In the genomic region with DNA sequence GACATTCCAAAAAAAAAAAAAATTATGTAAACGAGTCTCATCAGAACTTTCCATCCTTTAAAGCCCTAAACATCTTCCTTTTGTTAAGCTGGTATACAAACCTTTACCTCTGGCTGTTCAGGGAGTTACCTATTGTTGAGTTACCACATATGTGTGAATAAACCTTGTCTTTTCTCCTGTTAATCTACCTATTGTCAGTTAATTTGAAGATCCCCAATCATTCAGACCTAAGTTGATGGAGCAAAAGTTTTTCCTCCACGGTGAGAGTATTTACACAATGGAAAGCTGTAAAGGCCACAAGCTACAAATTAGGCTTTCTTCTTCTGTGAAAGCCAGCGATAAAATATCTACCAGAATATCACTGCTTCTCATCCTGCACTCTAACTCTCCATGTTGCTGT, we compare ENCODE assay signal across 19 cellular contexts.
DNase-seq lines count a peak whose midpoint lies in the region; ATAC-seq and TF ChIP-seq lines count a peak whose summit lies in the region.
"Had no signal": no experiment of that assay in that cellular context is flagged by ENCODE, and none has a peak within 500 bp of the region (broad histone marks: within the 10 kb centered on the region; RNA-seq: fewer than 3 reads in every experiment).

No MANE protein-coding gene starts in this region.

- TF ChIP-seq CTCF in GM23338 (conservative IDR thresholded peaks at IDR 0.05; ENCODE audit: low read depth in 2 of 2) (no peak), progenitor cell of endocrine pancreas (IDR thresholded peaks at IDR 0.05; ENCODE audit: unreplicated experiment) (no peak), sigmoid colon (IDR thresholded peaks at IDR 0.05) (no peak), thyroid gland (IDR thresholded peaks at IDR 0.05) (no peak)

- no peaks in the 10 kb centered on the region for H4K20me1 ChIP-seq in GM23338 (replicated peaks; ENCODE audit: insufficient read depth)
- H4K20me1 ChIP-seq: BLaER1 had no signal

- H3K27me3 Mint-ChIP-seq in GM23338 (ENCODE audit: insufficient read depth, low read depth, poor library complexity), result peaks cover 5% of the 10 kb centered on the region
- H3K27me3 Mint-ChIP-seq in progenitor cell of endocrine pancreas, result no peaks in the 10 kb centered on the region
- peaks cover 2% of the 10 kb centered on the region for H3K27me3 Mint-ChIP-seq in activated CD4-positive, alpha-beta memory T cell treated with anti-CD3 and anti-CD28 coated beads, Interleukin-2, amount 10 ng/mL, durations not matched to agents 7 days and 5 days

- no peak overlapping the region for H2AFZ ChIP-seq in GM23338
- H2AFZ ChIP-seq: GM23248 had no signal

- H3K4me3 ChIP-seq in GM23338, result 0 out of 2 replicates have a peak overlapping the region, but pooled peaks have one; percentile 20
- no peak overlapping the region for H3K4me3 ChIP-seq in NT2/D1 (ENCODE audit: insufficient read length, low read depth)
- H3K4me3 ChIP-seq in sigmoid colon, result no peak overlapping the region
- H3K4me3 ChIP-seq in thyroid gland (replicated peaks in 1 of 3), result no peak overlapping the region
- H3K4me3 ChIP-seq: BLaER1, GM23248 had no signal

- H3K4me3 Mint-ChIP-seq in GM23338 (peak overlapping the region; percentile 30; the same call in 1 of the 3 replicates), progenitor cell of endocrine pancreas (ENCODE audit: low read depth) (no peak overlapping the region)
- H3K4me3 Mint-ChIP-seq in activated CD4-positive, alpha-beta memory T cell treated with anti-CD3 and anti-CD28 coated beads, Interleukin-2, amount 10 ng/mL, durations not matched to agents 7 days and 5 days, result no peak overlapping the region
- H3K4me3 Mint-ChIP-seq: CD8-positive, alpha-beta memory T cell; HFFc6 had no signal

- H3K9me3 Mint-ChIP-seq in GM23338, result no peaks in the 10 kb centered on the region; the same call in 2 of the 3 replicates
- H3K9me3 Mint-ChIP-seq in progenitor cell of endocrine pancreas (ENCODE audit: low read depth), result no peaks in the 10 kb centered on the region
- no peaks in the 10 kb centered on the region for H3K9me3 Mint-ChIP-seq in activated CD4-positive, alpha-beta memory T cell treated with anti-CD3 and anti-CD28 coated beads, Interleukin-2, amount 10 ng/mL, durations not matched to agents 7 days and 5 days
- H3K9me3 Mint-ChIP-seq: CD8-positive, alpha-beta memory T cell; HFFc6 had no signal

- DNase-seq in GM23338 (ENCODE audit: low spot score) (peak; percentile 66), NT2/D1 (ENCODE audit: low read depth, low spot score) (peak; percentile 54), iPS DF 19.7 (ENCODE audit: low read depth, low spot score) (peak; percentile 9), progenitor cell of endocrine pancreas (ENCODE audit: low spot score, unreplicated experiment) (no peak), sigmoid colon (no peak), thyroid gland (no peak)
- DNase-seq in activated CD4-positive, alpha-beta memory T cell treated with anti-CD3 and anti-CD28 coated beads, Interleukin-2, amount 10 ng/mL, durations not matched to agents 7 days and 5 days, result no peak
- DNase-seq: 8988T; AML-193; Caco-2; CD8-positive, alpha-beta memory T cell; DND-41; GF-D8; GM23248; HCEC 1CT; HFFc6; IMR-90; KBM-7 had no signal

- no peak overlapping the region for H3K9ac ChIP-seq in NT2/D1 (ENCODE audit: insufficient read length, low read depth)
- H3K9ac ChIP-seq: BLaER1, GM23248 had no signal

- POLR2A ChIA-PET in activated CD4-positive, alpha-beta memory T cell treated with anti-CD3 and anti-CD28 coated beads, Interleukin-2, amount 10 ng/mL, durations not matched to agents 7 days and 5 days (lab: Charles Lee), result no interaction called here

- TF ChIP-seq POLR2A in sigmoid colon (IDR thresholded peaks at IDR 0.05) (no peak), thyroid gland (IDR thresholded peaks at IDR 0.05) (no peak)

- peak overlapping the region; percentile 27; the same call in 1 of the 2 replicates for H3K4me2 ChIP-seq in GM23338
- H3K4me2 ChIP-seq: BLaER1 had no signal

- H3K27ac Mint-ChIP-seq in GM23338 (no peak overlapping the region), progenitor cell of endocrine pancreas (peak overlapping the region; percentile 78)
- no peak overlapping the region for H3K27ac Mint-ChIP-seq in activated CD4-positive, alpha-beta memory T cell treated with anti-CD3 and anti-CD28 coated beads, Interleukin-2, amount 10 ng/mL, durations not matched to agents 7 days and 5 days
- H3K27ac Mint-ChIP-seq: CD8-positive, alpha-beta memory T cell; HFFc6 had no signal

- 82 to 86% methylated on average over 3 of the region's 3 CpGs for WGBS in sigmoid colon, 2 donors
- WGBS in thyroid gland, 2 donors, result 54 to 60% methylated on average over 3 of the region's 3 CpGs

- H3K36me3 ChIP-seq in GM23338 (ENCODE audit: insufficient read depth), result no peaks in the 10 kb centered on the region
- no peaks in the 10 kb centered on the region for H3K36me3 ChIP-seq in NT2/D1 (ENCODE audit: insufficient read depth, insufficient read length, low read length)
- H3K36me3 ChIP-seq in sigmoid colon, result no peaks in the 10 kb centered on the region
- no peaks in the 10 kb centered on the region for H3K36me3 ChIP-seq in thyroid gland
- H3K36me3 ChIP-seq: BLaER1 had no signal

- CTCF ChIA-PET in activated CD4-positive, alpha-beta memory T cell treated with anti-CD3 and anti-CD28 coated beads, Interleukin-2, amount 10 ng/mL, durations not matched to agents 7 days and 5 days (lab: Charles Lee), result no interaction called here

- ATAC-seq in GM23338, result peak; percentile 94

- H3K36me3 Mint-ChIP-seq in GM23338 (ENCODE audit: low read depth) (no peaks in the 10 kb centered on the region), progenitor cell of endocrine pancreas (ENCODE audit: insufficient read depth) (peaks cover 9% of the 10 kb centered on the region)
- no peaks in the 10 kb centered on the region for H3K36me3 Mint-ChIP-seq in activated CD4-positive, alpha-beta memory T cell treated with anti-CD3 and anti-CD28 coated beads, Interleukin-2, amount 10 ng/mL, durations not matched to agents 7 days and 5 days (ENCODE audit: low read depth)

- H3K4me1 ChIP-seq in GM23338 (ENCODE audit: insufficient read depth), result peaks cover 18% of the 10 kb centered on the region
- no peaks in the 10 kb centered on the region for H3K4me1 ChIP-seq in NT2/D1 (ENCODE audit: insufficient read depth, insufficient read length)
- no peaks in the 10 kb centered on the region for H3K4me1 ChIP-seq in sigmoid colon
- H3K4me1 ChIP-seq in thyroid gland, result no peaks in the 10 kb centered on the region
- H3K4me1 ChIP-seq: BLaER1, Caco-2 had no signal

- H3K27me3 ChIP-seq in GM23338 (ENCODE audit: insufficient read depth) (no peaks in the 10 kb centered on the region), NT2/D1 (ENCODE audit: insufficient read depth, insufficient read length) (no peaks in the 10 kb centered on the region), sigmoid colon (no peaks in the 10 kb centered on the region), thyroid gland (no peaks in the 10 kb centered on the region)
- H3K27me3 ChIP-seq: BLaER1 had no signal

- H3K9me2 ChIP-seq in GM23338 (ENCODE audit: insufficient read depth), result no peaks in the 10 kb centered on the region

- intact Hi-C loops in sigmoid colon (cut with DNase I), result no loop called here
- intact Hi-C loops in thyroid gland (cut with DNase I), result no loop called here

- TF ChIP-seq EP300 in sigmoid colon (IDR thresholded peaks at IDR 0.05), result no peak

- peaks cover 24% of the 10 kb centered on the region; the same call in 2 of the 3 replicates for H3K4me1 Mint-ChIP-seq in GM23338
- peaks cover 13% of the 10 kb centered on the region for H3K4me1 Mint-ChIP-seq in progenitor cell of endocrine pancreas (ENCODE audit: low read depth)
- H3K4me1 Mint-ChIP-seq in activated CD4-positive, alpha-beta memory T cell treated with anti-CD3 and anti-CD28 coated beads, Interleukin-2, amount 10 ng/mL, durations not matched to agents 7 days and 5 days, result no peaks in the 10 kb centered on the region

- no peaks in the 10 kb centered on the region for H3K79me2 ChIP-seq in GM23338 (replicated peaks; ENCODE audit: insufficient read depth)

- no peaks in the 10 kb centered on the region for H3F3A ChIP-seq in GM23338 (replicated peaks; ENCODE audit: low read depth)

- H3K27ac ChIP-seq in GM23338 (ENCODE audit: low read depth) (peak overlapping the region; percentile 64; the same call in 1 of the 2 replicates), sigmoid colon (no peak overlapping the region), thyroid gland (no peak overlapping the region)
- H3K27ac ChIP-seq: BLaER1, GM23248 had no signal

- no peaks in the 10 kb centered on the region for H3K9me3 ChIP-seq in NT2/D1 (ENCODE audit: insufficient read depth, low read length)
- H3K9me3 ChIP-seq in sigmoid colon, result no peaks in the 10 kb centered on the region
- H3K9me3 ChIP-seq in thyroid gland, result no peaks in the 10 kb centered on the region
- H3K9me3 ChIP-seq: BLaER1, Caco-2 had no signal

TF ChIP-seq in GM23338, 12 proteins besides CTCF, POLR2A, EP300 and RAD21:
- TF ChIP-seq JUNB (IDR thresholded peaks at IDR 0.05; ENCODE audit: unreplicated experiment) (no peak), POLR2AphosphoS5 (IDR thresholded peaks at IDR 0.05; ENCODE audit: low read depth) (no peak)

Comparison
In these comparisons a context has a peak if more than half of its experiments do, and no peak if none do; other contexts are left out.
1. DNase-seq: peak in GM23338 (single experiment), NT2/D1 (single experiment) and iPS DF 19.7 (single experiment); none in progenitor cell of endocrine pancreas (single experiment), sigmoid colon (single experiment), activated CD4-positive, alpha-beta memory T cell treated with anti-CD3 and anti-CD28 coated beads, Interleukin-2, amount 10 ng/mL, durations not matched to agents 7 days and 5 days (single experiment) and thyroid gland (0 of 2).